ENCODE assay signal across 26 cellular contexts in the genomic region with DNA sequence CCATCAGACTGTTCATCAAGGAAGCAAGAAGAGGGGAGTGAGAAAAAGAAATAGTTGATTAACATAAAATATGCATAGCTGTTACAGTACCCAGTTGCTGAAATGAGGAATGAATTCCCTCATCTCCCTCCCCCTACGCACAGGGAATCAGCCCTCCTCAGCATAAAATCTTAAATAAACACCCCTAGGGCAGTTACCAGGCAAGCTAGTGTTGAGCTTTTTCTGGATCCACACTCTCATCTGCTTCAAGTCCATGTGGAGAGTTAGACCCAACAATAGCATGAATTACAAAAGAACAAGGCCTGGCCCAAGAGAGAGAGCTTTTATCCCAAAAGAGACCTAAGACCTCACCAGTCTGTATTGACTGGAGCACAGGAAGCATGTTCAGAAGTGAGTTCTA. TPM values are rescaled to one million over a fixed set of nuclear protein-coding genes. Genes with fewer than 3 reads are reported as not detected.
"Had no signal": no experiment of that assay in that cellular context is flagged by ENCODE, and none has a peak within 500 bp of the region (broad histone marks: within the 10 kb centered on the region; RNA-seq: fewer than 3 reads in every experiment).

No MANE protein-coding gene starts in this region.

- H3K4me3 ChIP-seq: breast epithelium, gastroesophageal sphincter, ovary, prostate gland, right atrium auricular region, spleen, thoracic aorta, upper lobe of left lung had no signal

- H3K4me1 ChIP-seq: breast epithelium, prostate gland, right atrium auricular region, spleen, upper lobe of left lung had no signal

- H3K9me3 ChIP-seq: breast epithelium, gastroesophageal sphincter, ovary, prostate gland, right atrium auricular region, spleen, thoracic aorta, upper lobe of left lung had no signal

- H3K27me3 Mint-ChIP-seq: activated naive CD8-positive, alpha-beta T cell had no signal

- ATAC-seq: activated CD4-positive, alpha-beta T cell treated with anti-CD3 and anti-CD28 coated beads for 36 hours; activated T-cell treated with anti-CD3 and anti-CD28 coated beads, Interleukin-2, amount 50 U/mL, for 4 hours; esophagus mucosa; gastroesophageal sphincter; natural killer cell; WTC11 had no signal

- H3K27ac Mint-ChIP-seq: activated CD4-positive, alpha-beta T cell treated with anti-CD3 and anti-CD28 coated beads for 36 hours; activated naive CD8-positive, alpha-beta T cell; activated T-helper 2 cell treated with anti-CD3 and anti-CD28 coated beads, Interferon-gamma antibody, Interleukin-2, Interleukin-4, amounts not matched to agents 10 μg/mL and 5 μg/mL and 100 μg/mL, durations not matched to agents 14 hours and 24 hours and 36 hours; natural killer cell; WTC11 had no signal

- H3K27ac ChIP-seq: breast epithelium, gastroesophageal sphincter, ovary, prostate gland, right atrium auricular region, spleen, thoracic aorta, upper lobe of left lung had no signal

- H3K4me3 Mint-ChIP-seq: activated CD4-positive, alpha-beta T cell treated with anti-CD3 and anti-CD28 coated beads for 36 hours; activated naive CD8-positive, alpha-beta T cell; activated T-cell treated with anti-CD3 and anti-CD28 coated beads, Interleukin-2, amount 50 U/mL, for 4 hours; central memory CD8-positive, alpha-beta T cell; natural killer cell; WTC11 had no signal

- H3K36me3 Mint-ChIP-seq: activated naive CD8-positive, alpha-beta T cell; natural killer cell; WTC11 had no signal

- H3K4me1 Mint-ChIP-seq: activated CD4-positive, alpha-beta T cell treated with anti-CD3 and anti-CD28 coated beads for 36 hours; central memory CD8-positive, alpha-beta T cell; natural killer cell had no signal

- H3K36me3 ChIP-seq: breast epithelium, gastroesophageal sphincter, ovary, prostate gland, right atrium auricular region, spleen, thoracic aorta, upper lobe of left lung had no signal

- H3K27me3 ChIP-seq: gastroesophageal sphincter, ovary, right atrium auricular region, upper lobe of left lung had no signal

- H3K9me3 Mint-ChIP-seq: activated T-cell treated with anti-CD3 and anti-CD28 coated beads, Interleukin-2, amount 50 U/mL, for 4 hours; activated T-helper 2 cell treated with anti-CD3 and anti-CD28 coated beads, Interferon-gamma antibody, Interleukin-2, Interleukin-4, amounts not matched to agents 10 μg/mL and 5 μg/mL and 100 μg/mL, durations not matched to agents 14 hours and 24 hours and 36 hours; central memory CD8-positive, alpha-beta T cell; natural killer cell; WTC11 had no signal

- DNase-seq: activated CD4-positive, alpha-beta T cell treated with anti-CD3 and anti-CD28 coated beads for 36 hours; activated CD4-positive, alpha-beta T cell treated with anti-CD3 and anti-CD28 coated beads, Interleukin-2, amount 50 U/mL, for 4 hours; activated CD8-positive, alpha-beta memory T cell treated with anti-CD3 and anti-CD28 coated beads, Interleukin-2, amount 50 U/mL, for 48 hours; activated naive CD4-positive, alpha-beta T cell; activated T-cell treated with anti-CD3 and anti-CD28 coated beads, Interleukin-2, amount 50 U/mL, for 4 hours; effector memory CD4-positive, alpha-beta T cell; head of caudate nucleus; midbrain; natural killer cell; ovary; spleen; stimulated activated CD4-positive, alpha-beta T cell treated with anti-CD3 and anti-CD28 coated beads, Interleukin-4, amount 100 ng/mL, for 1 hour; stimulated activated naive CD4-positive, alpha-beta T cell; T-helper 9 cell; upper lobe of left lung had no signal

RNA-seq across cellular contexts. Expression of a gene that starts 19.0 kb away (rescaled TPM):
- total RNA-seq: activated CD4-positive, alpha-beta T cell treated with anti-CD3 and anti-CD28 coated beads for 36 hours; activated CD8-positive, alpha-beta memory T cell treated with anti-CD3 and anti-CD28 coated beads for 36 hours; activated T-helper 2 cell treated with anti-CD3 and anti-CD28 coated beads, Interferon-gamma antibody, Interleukin-2, Interleukin-4, amounts not matched to agents 10 μg/mL and 5 μg/mL and 100 μg/mL, durations not matched to agents 14 hours and 24 hours and 36 hours had no signal
